In the genomic region with DNA sequence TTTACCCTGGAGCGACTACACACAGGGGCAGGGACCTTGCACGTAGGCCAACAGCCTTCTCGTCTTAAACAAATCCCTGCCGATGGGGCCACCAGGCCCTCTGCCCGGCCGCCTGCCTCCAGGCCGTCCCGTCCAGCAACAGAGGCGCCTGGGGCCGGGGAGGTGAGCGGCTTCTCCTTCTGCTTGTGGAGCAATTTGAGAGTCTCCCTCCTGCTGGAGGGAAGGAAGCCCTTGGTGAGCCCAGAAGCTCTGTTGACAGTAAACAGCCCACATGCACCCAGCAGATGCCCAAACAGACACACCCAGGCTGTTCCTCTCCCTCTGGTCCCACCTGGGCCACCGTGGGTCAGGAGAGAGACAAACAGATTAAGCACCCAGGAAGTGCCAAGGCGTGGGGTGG, we compare ENCODE assay signal across 26 cellular contexts.
"Had no signal": no experiment of that assay in that cellular context is flagged by ENCODE, and none has a peak within 500 bp of the region (broad histone marks: within the 10 kb centered on the region; RNA-seq: fewer than 3 reads in every experiment).

No MANE protein-coding gene starts in this region.

- H3K27me3 ChIP-seq: adrenal gland, ascending aorta, brain microvascular endothelial cell, sigmoid colon, testis, upper lobe of left lung had no signal

- H3K4me1 ChIP-seq: ascending aorta, sigmoid colon had no signal

- H3K36me3 ChIP-seq: adrenal gland, ascending aorta, brain microvascular endothelial cell, sigmoid colon had no signal

- H3K4me2 ChIP-seq: smooth muscle cell had no signal

- H3K27ac ChIP-seq: ascending aorta, brain microvascular endothelial cell, sigmoid colon, testis, VCaP had no signal

- H3K4me3 ChIP-seq: adrenal gland, ascending aorta, mucosa of descending colon, sigmoid colon, smooth muscle cell, testis, upper lobe of left lung had no signal

- DNase-seq: activated CD4-positive, CD25-positive, alpha-beta regulatory T cell treated with anti-CD3 and anti-CD28 coated beads, Interleukin-2, amount 50 U/mL, for 72 hours; activated CD8-positive, alpha-beta memory T cell treated with anti-CD3 and anti-CD28 coated beads for 24 hours; activated CD8-positive, alpha-beta memory T cell treated with anti-CD3 and anti-CD28 coated beads, Interleukin-2, amount 50 U/mL, for 4 hours; activated naive CD4-positive, alpha-beta T cell; activated T-cell treated with anti-CD3 and anti-CD28 coated beads, Interleukin-2, amount 50 U/mL, for 24 hours; adrenal gland; brain microvascular endothelial cell; caudate nucleus; effector memory CD4-positive, alpha-beta T cell; foreskin melanocyte; hippocampal formation; mucosa of descending colon; retina; sigmoid colon; stimulated activated CD4-positive, alpha-beta T cell treated with anti-CD3 and anti-CD28 coated beads, Interleukin-15, amount 100 ng/mL, for 24 hours; stimulated activated naive B cell treated with anti-CD40 and anti-IgM and Interleukin-4, amounts not matched to agents 10 μg/mL and 1 μg/mL and 100 μg/mL, for 72 hours; T-cell; testis had no signal

- H3K9me3 ChIP-seq: adrenal gland, ascending aorta, mucosa of descending colon, sigmoid colon, testis, upper lobe of left lung had no signal

- H3K9me3 Mint-ChIP-seq: activated T-cell treated with anti-CD3 and anti-CD28 coated beads, Interleukin-2, amount 50 U/mL, for 24 hours; activated T-helper 2 cell treated with anti-CD3 and anti-CD28 coated beads, Interferon-gamma antibody, Interleukin-2, Interleukin-4, amounts not matched to agents 10 μg/mL and 5 μg/mL and 100 μg/mL, durations not matched to agents 14 hours and 24 hours and 36 hours; stimulated activated naive B cell treated with anti-CD40 and anti-IgM and Interleukin-4, amounts not matched to agents 10 μg/mL and 1 μg/mL and 100 μg/mL, for 72 hours; T-cell; T-helper 2 cell treated with Interferon-gamma antibody and Interleukin-4, amounts not matched to agents 5 μg/mL and 100 μg/mL, for 36 hours had no signal

- ATAC-seq: mucosa of descending colon; stimulated activated naive B cell treated with anti-CD40 and anti-IgM and Interleukin-4, amounts not matched to agents 10 μg/mL and 1 μg/mL and 100 μg/mL, for 72 hours; T-cell had no signal

- H3K27ac Mint-ChIP-seq: activated naive CD8-positive, alpha-beta T cell; activated T-cell treated with anti-CD3 and anti-CD28 coated beads, Interleukin-2, amount 50 U/mL, for 24 hours; activated T-helper 2 cell treated with anti-CD3 and anti-CD28 coated beads, Interferon-gamma antibody, Interleukin-2, Interleukin-4, amounts not matched to agents 10 μg/mL and 5 μg/mL and 100 μg/mL, durations not matched to agents 14 hours and 24 hours and 36 hours; T-cell; T-helper 2 cell treated with Interferon-gamma antibody and Interleukin-4, amounts not matched to agents 5 μg/mL and 100 μg/mL, for 36 hours had no signal

- H3K27me3 Mint-ChIP-seq: activated naive CD8-positive, alpha-beta T cell; activated T-cell treated with anti-CD3 and anti-CD28 coated beads, Interleukin-2, amount 50 U/mL, for 24 hours; progenitor cell of endocrine pancreas; stimulated activated naive B cell treated with anti-CD40 and anti-IgM and Interleukin-4, amounts not matched to agents 10 μg/mL and 1 μg/mL and 100 μg/mL, for 72 hours; T-cell had no signal

- H3K36me3 Mint-ChIP-seq: activated naive CD8-positive, alpha-beta T cell; T-cell had no signal

- H3K4me3 Mint-ChIP-seq: activated naive CD8-positive, alpha-beta T cell; activated T-cell treated with anti-CD3 and anti-CD28 coated beads, Interleukin-2, amount 50 U/mL, for 24 hours; stimulated activated naive B cell treated with anti-CD40 and anti-IgM and Interleukin-4, amounts not matched to agents 10 μg/mL and 1 μg/mL and 100 μg/mL, for 72 hours; T-cell; T-helper 2 cell treated with Interferon-gamma antibody and Interleukin-4, amounts not matched to agents 5 μg/mL and 100 μg/mL, for 36 hours had no signal
